In genomic region chr9:87763286-87763685, GRCh38 we compare ENCODE assay signal across 24 cellular contexts.
"Had no signal": no experiment of that assay in that cellular context is flagged by ENCODE, and none has a peak within 500 bp of the region (broad histone marks: within the 10 kb centered on the region; RNA-seq: fewer than 3 reads in every experiment).

No MANE protein-coding gene starts in this region.

- H3K4me2 ChIP-seq: PC-9 had no signal

- H3K4me1 Mint-ChIP-seq: activated B cell treated with CpG ODN at 0.5 μM for 24 hours; activated CD4-positive, alpha-beta T cell treated with anti-CD3 and anti-CD28 coated beads, Interleukin-2, amount 10 ng/mL, durations not matched to agents 24 days and 14 days; activated CD8-positive, alpha-beta memory T cell treated with anti-CD3 and anti-CD28 coated beads, Interleukin-2, amount 10 ng/mL, durations not matched to agents 7 days and 5 days; activated naive CD4-positive, alpha-beta T cell treated with anti-CD3 and anti-CD28 coated beads, Interleukin-2, amount 50 U/mL, for 24 hours; T-cell had no signal

- H3K4me3 ChIP-seq: PC-9, SK-N-MC had no signal

- FAIRE-seq: TTC549 had no signal

- H3K9me3 Mint-ChIP-seq: activated B cell treated with CpG ODN at 0.5 μM for 24 hours; activated CD4-positive, alpha-beta T cell treated with anti-CD3 and anti-CD28 coated beads, Interleukin-2, amount 10 ng/mL, durations not matched to agents 24 days and 14 days; activated naive CD4-positive, alpha-beta T cell treated with anti-CD3 and anti-CD28 coated beads, Interleukin-2, amount 50 U/mL, for 24 hours; activated T-cell treated with anti-CD3 and anti-CD28 coated beads, Interleukin-2, amount 50 U/mL, for 24 hours; activated T-helper 1 cell treated with anti-CD3 and anti-CD28 coated beads, Interleukin-12 subunit alpha, Interleukin-12 subunit beta, Interleukin-2, Interleukin-4 antibody, amounts not matched to agents 30 ng/mL and 10 ng/mL and 1 ng/mL, durations not matched to agents 14 hours and 24 hours and 36 hours had no signal

- H3K4me3 Mint-ChIP-seq: activated B cell treated with CpG ODN at 0.5 μM for 24 hours; activated CD4-positive, alpha-beta T cell treated with anti-CD3 and anti-CD28 coated beads, Interleukin-2, amount 10 ng/mL, durations not matched to agents 24 days and 14 days; activated CD8-positive, alpha-beta memory T cell treated with anti-CD3 and anti-CD28 coated beads, Interleukin-2, amount 10 ng/mL, durations not matched to agents 7 days and 5 days; activated naive CD4-positive, alpha-beta T cell treated with anti-CD3 and anti-CD28 coated beads, Interleukin-2, amount 50 U/mL, for 24 hours; activated T-cell treated with anti-CD3 and anti-CD28 coated beads, Interleukin-2, amount 50 U/mL, for 24 hours; activated T-helper 1 cell treated with anti-CD3 and anti-CD28 coated beads, Interleukin-12 subunit alpha, Interleukin-12 subunit beta, Interleukin-2, Interleukin-4 antibody, amounts not matched to agents 30 ng/mL and 10 ng/mL and 1 ng/mL, durations not matched to agents 14 hours and 24 hours and 36 hours; T-cell had no signal

- ATAC-seq: activated CD8-positive, alpha-beta memory T cell treated with anti-CD3 and anti-CD28 coated beads, Interleukin-2, amount 10 ng/mL, durations not matched to agents 7 days and 5 days; Right ventricle myocardium inferior; T-cell had no signal

- DNase-seq: activated B cell treated with CpG ODN at 0.5 μM for 24 hours; activated CD4-positive, alpha-beta T cell treated with anti-CD3 and anti-CD28 coated beads for 1 hour; activated CD4-positive, alpha-beta T cell treated with anti-CD3 and anti-CD28 coated beads, Interleukin-2, amount 10 ng/mL, durations not matched to agents 24 days and 14 days; activated CD4-positive, alpha-beta T cell treated with anti-CD3 and anti-CD28 coated beads, Interleukin-2, amount 50 U/mL, for 48 hours; activated CD8-positive, alpha-beta memory T cell treated with anti-CD3 and anti-CD28 coated beads, Interleukin-2, amount 10 ng/mL, durations not matched to agents 7 days and 5 days; activated effector memory CD4-positive, alpha-beta T cell treated with Interleukin-2 at 50 U/mL for 16 hours; activated naive CD4-positive, alpha-beta T cell; activated T-cell treated with anti-CD3 and anti-CD28 coated beads, Interleukin-2, amount 50 U/mL, for 24 hours; aorta; MM.1S; NCI-H1105; NCI-H1436; NCI-H1694 treated with DMSO at 0.1 percent for 48 hours; NCI-H2081; NCI-H510A treated with DMSO at 0.1 percent for 48 hours; PC-9; T-cell; T-helper 2 cell; T1000 had no signal

- H3K36me3 Mint-ChIP-seq: activated CD8-positive, alpha-beta memory T cell treated with anti-CD3 and anti-CD28 coated beads, Interleukin-2, amount 10 ng/mL, durations not matched to agents 7 days and 5 days; activated naive CD4-positive, alpha-beta T cell treated with anti-CD3 and anti-CD28 coated beads, Interleukin-2, amount 50 U/mL, for 24 hours; T-cell had no signal

- H3K27ac Mint-ChIP-seq: activated B cell treated with CpG ODN at 0.5 μM for 24 hours; activated CD4-positive, alpha-beta T cell treated with anti-CD3 and anti-CD28 coated beads, Interleukin-2, amount 10 ng/mL, durations not matched to agents 24 days and 14 days; activated CD8-positive, alpha-beta memory T cell treated with anti-CD3 and anti-CD28 coated beads, Interleukin-2, amount 10 ng/mL, durations not matched to agents 7 days and 5 days; activated naive CD4-positive, alpha-beta T cell treated with anti-CD3 and anti-CD28 coated beads, Interleukin-2, amount 50 U/mL, for 24 hours; activated T-cell treated with anti-CD3 and anti-CD28 coated beads, Interleukin-2, amount 50 U/mL, for 24 hours; activated T-helper 1 cell treated with anti-CD3 and anti-CD28 coated beads, Interleukin-12 subunit alpha, Interleukin-12 subunit beta, Interleukin-2, Interleukin-4 antibody, amounts not matched to agents 30 ng/mL and 10 ng/mL and 1 ng/mL, durations not matched to agents 14 hours and 24 hours and 36 hours; T-cell had no signal

- H2AFZ ChIP-seq: PC-9 had no signal

- H3K27ac ChIP-seq: PC-9, SK-N-MC had no signal

- H3K27me3 Mint-ChIP-seq: activated B cell treated with CpG ODN at 0.5 μM for 24 hours had no signal
